ENCODE assay signal across 23 cellular contexts in genomic region chr1:186749820-186750219, GRCh38.
"Had no signal": no experiment of that assay in that cellular context is flagged by ENCODE, and none has a peak within 500 bp of the region (broad histone marks: within the 10 kb centered on the region; RNA-seq: fewer than 3 reads in every experiment).

No MANE protein-coding gene starts in this region.

- ATAC-seq: Right ventricle myocardium inferior had no signal

- H3K4me3 ChIP-seq: SJSA1, SK-N-MC had no signal

- H3K27me3 ChIP-seq: SJSA1 had no signal

- H3K27ac ChIP-seq: HL-60, SJSA1, SK-N-MC had no signal

- FAIRE-seq: HTR-8/SVneo, RCC 7860 had no signal

- DNase-seq: Karpas-422, KG1, MM.1S, NCI-H1092 treated with DMSO at 0.1 percent for 48 hours, NCI-H1436, NCI-H187, NCI-H2029, NCI-H2081 treated with DMSO at 0.1 percent for 48 hours, NCI-H2171, NCI-H226, NCI-H446, NCI-H510A, NCI-H524 treated with DMSO at 0.1 percent for 48 hours, NCI-H69, NCI-H774, RPMI8226, SHP77 treated with DMSO at 0.1 percent for 48 hours had no signal

- H3K4me1 ChIP-seq: SJSA1 had no signal

- H3K9me3 ChIP-seq: SJSA1 had no signal

- H3K36me3 ChIP-seq: SJSA1 had no signal
